17 cellular contexts compared by ENCODE assay signal in genomic region chr9:73202992-73203391, GRCh38.
"Had no signal": no experiment of that assay in that cellular context is flagged by ENCODE, and none has a peak within 500 bp of the region (broad histone marks: within the 10 kb centered on the region; RNA-seq: fewer than 3 reads in every experiment).

No MANE protein-coding gene starts in this region.

- H3K27ac Mint-ChIP-seq: activated naive CD8-positive, alpha-beta T cell; neural progenitor cell; stimulated activated naive CD8-positive, alpha-beta T cell treated with anti-CD3 and anti-CD28 coated beads, Interleukin-15, Interleukin-2, amounts not matched to agents 100 ng/mL and 50 ng/mL, for 24 hours had no signal

- H3K9me3 ChIP-seq: colonic mucosa, pancreas, sigmoid colon, spleen had no signal

- H3K36me3 Mint-ChIP-seq: activated naive CD8-positive, alpha-beta T cell; neural progenitor cell had no signal

- H3K36me3 ChIP-seq: colonic mucosa, neural progenitor cell, pancreas, sigmoid colon, spleen had no signal

- DNase-seq: activated CD4-positive, alpha-beta T cell treated with anti-CD3 and anti-CD28 coated beads, Interleukin-2, amount 50 U/mL, for 1 hour; activated CD8-positive, alpha-beta memory T cell treated with anti-CD3 and anti-CD28 coated beads for 24 hours; activated gamma-delta T cell treated with Interleukin-2 at 50 U/mL for 16 hours; amniotic stem cell; central memory CD4-positive, alpha-beta T cell; colonic mucosa; islet precursor cell; midbrain; pancreas; sigmoid colon; spleen had no signal

- H3K4me1 ChIP-seq: colonic mucosa, pancreas, sigmoid colon had no signal

- H3K27me3 ChIP-seq: colonic mucosa, neural progenitor cell, pancreas, sigmoid colon had no signal

- H3K4me2 ChIP-seq: neural progenitor cell had no signal

- H3K27ac ChIP-seq: colonic mucosa, neural progenitor cell, pancreas, sigmoid colon had no signal

- H3K4me3 Mint-ChIP-seq: activated naive CD8-positive, alpha-beta T cell; neural progenitor cell; stimulated activated naive CD8-positive, alpha-beta T cell treated with anti-CD3 and anti-CD28 coated beads, Interleukin-15, Interleukin-2, amounts not matched to agents 100 ng/mL and 50 ng/mL, for 24 hours had no signal

- H3K9me3 Mint-ChIP-seq: neural progenitor cell; stimulated activated naive CD8-positive, alpha-beta T cell treated with anti-CD3 and anti-CD28 coated beads, Interleukin-15, Interleukin-2, amounts not matched to agents 100 ng/mL and 50 ng/mL, for 24 hours had no signal

- ATAC-seq: activated CD4-positive, CD25-positive, alpha-beta regulatory T cell treated with anti-CD3 and anti-CD28 coated beads, Interleukin-2, amount 50 U/mL, for 24 hours; esophagus mucosa; pancreas had no signal

- H3K4me3 ChIP-seq: colonic mucosa, lung, neural progenitor cell, pancreas, sigmoid colon, spleen had no signal

- H3K9ac ChIP-seq: neural progenitor cell had no signal
